Comparison of ENCODE assay signal across 1 cellular context in the genomic region with DNA sequence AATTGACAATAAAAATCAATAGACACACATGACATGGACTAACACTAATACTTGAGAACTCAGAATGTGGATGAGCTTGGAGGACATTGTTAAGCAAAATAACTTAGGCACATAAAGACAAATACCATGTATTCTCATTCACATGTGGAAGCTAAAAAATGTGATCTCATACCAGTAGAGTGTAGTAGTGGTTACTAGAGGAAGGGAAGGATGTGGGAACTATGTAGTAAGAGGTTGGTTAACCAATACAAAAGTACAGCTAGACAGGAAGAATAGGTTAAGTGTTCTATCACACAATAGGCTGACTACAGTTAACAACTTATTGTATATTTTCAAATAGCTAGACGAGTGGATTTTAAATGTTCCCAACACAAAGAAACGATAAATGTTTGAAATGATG.
TF ChIP-seq lines count a peak whose summit lies in the region.

No MANE protein-coding gene starts in this region.

TF ChIP-seq in GM23338, 12 proteins besides CTCF, POLR2A, EP300 and RAD21 (continued from another document):
- TF ChIP-seq ZNF331 (CRISPR knock-in tag; IDR thresholded peaks at IDR 0.05; ENCODE audit: low read depth) (no peak), CREB1 (CRISPR knock-in tag; IDR thresholded peaks at IDR 0.05; ENCODE audit: low read depth) (no peak)
- TF ChIP-seq, protein P1, sequence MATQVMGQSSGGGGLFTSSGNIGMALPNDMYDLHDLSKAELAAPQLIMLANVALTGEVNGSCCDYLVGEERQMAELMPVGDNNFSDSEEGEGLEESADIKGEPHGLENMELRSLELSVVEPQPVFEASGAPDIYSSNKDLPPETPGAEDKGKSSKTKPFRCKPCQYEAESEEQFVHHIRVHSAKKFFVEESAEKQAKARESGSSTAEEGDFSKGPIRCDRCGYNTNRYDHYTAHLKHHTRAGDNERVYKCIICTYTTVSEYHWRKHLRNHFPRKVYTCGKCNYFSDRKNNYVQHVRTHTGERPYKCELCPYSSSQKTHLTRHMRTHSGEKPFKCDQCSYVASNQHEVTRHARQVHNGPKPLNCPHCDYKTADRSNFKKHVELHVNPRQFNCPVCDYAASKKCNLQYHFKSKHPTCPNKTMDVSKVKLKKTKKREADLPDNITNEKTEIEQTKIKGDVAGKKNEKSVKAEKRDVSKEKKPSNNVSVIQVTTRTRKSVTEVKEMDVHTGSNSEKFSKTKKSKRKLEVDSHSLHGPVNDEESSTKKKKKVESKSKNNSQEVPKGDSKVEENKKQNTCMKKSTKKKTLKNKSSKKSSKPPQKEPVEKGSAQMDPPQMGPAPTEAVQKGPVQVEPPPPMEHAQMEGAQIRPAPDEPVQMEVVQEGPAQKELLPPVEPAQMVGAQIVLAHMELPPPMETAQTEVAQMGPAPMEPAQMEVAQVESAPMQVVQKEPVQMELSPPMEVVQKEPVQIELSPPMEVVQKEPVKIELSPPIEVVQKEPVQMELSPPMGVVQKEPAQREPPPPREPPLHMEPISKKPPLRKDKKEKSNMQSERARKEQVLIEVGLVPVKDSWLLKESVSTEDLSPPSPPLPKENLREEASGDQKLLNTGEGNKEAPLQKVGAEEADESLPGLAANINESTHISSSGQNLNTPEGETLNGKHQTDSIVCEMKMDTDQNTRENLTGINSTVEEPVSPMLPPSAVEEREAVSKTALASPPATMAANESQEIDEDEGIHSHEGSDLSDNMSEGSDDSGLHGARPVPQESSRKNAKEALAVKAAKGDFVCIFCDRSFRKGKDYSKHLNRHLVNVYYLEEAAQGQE (IDR thresholded peaks at IDR 0.05; ENCODE audit: unreplicated experiment): no peak
